Comparison of ENCODE assay signal across 18 cellular contexts in the genomic region with DNA sequence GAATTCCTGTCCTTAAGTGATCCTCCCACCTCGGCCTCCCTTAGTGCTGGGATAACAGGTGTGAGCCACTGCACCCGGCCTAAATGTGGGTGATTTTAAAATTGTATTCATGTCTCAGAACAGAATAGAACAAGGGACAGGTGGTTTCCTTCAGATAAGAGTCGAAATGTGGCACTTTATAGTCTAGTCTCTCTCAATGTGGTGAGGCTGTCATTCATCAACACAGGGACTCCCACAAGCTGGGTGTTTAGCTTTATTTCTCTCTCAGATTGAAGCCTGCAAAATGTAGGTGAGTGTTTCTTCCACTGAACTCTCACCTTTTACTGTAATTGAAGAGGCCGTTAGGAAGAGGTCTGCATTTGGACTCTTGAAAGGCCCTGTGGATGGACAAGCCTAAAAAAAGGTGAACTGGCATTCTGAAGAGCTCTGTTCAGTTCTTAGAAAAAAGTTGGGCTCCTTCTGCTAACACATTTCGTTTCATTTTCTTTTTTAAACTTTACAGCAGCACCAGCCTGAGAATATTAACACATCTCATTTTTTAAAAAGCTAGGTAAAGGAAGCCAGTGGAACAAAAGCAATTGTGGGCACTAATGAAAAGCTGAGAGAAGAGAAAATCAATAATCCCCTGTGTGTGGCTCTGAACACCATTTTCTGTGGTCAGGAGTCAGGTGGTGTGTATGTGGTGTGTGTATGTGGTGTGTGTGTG.
DNase-seq lines count a peak whose midpoint lies in the region; ATAC-seq, FAIRE-seq and TF ChIP-seq lines count a peak whose summit lies in the region.
"Had no signal": no experiment of that assay in that cellular context is flagged by ENCODE, and none has a peak within 500 bp of the region (broad histone marks: within the 10 kb centered on the region; RNA-seq: fewer than 3 reads in every experiment).

No MANE protein-coding gene starts in this region.

- POLR2A ChIA-PET in GM12878 (lab: Charles Lee), result interaction anchor here (0.6 kb wide), 1 partner anchor 390 kb away, joined by 3 read pairs; no protein-coding TSS in a partner anchor

- H3K36me3 ChIP-seq in KMS-11 (ENCODE audit: insufficient read depth) (no peaks in the 10 kb centered on the region), GM12878 (ENCODE audit: control insufficient read depth in 2 of 2, insufficient read depth in 2 of 2, low read length in 1 of 2) (no peaks in the 10 kb centered on the region), aorta (ENCODE audit: control insufficient read depth in 1 of 2, insufficient read depth in 2 of 2, low read length in 1 of 2) (no peaks in the 10 kb centered on the region), ovary (no peaks in the 10 kb centered on the region)
- H3K36me3 ChIP-seq: BE2C had no signal

- no peaks in the 10 kb centered on the region for H3K36me3 Mint-ChIP-seq in activated naive CD8-positive, alpha-beta T cell treated with anti-CD3 and anti-CD28 coated beads for 36 hours
- H3K36me3 Mint-ChIP-seq: CD4-positive, CD25-positive, alpha-beta regulatory T cell had no signal

- H3K4me3 ChIP-seq in KMS-11 (IDR thresholded peaks at IDR 0.05; ENCODE audit: insufficient read depth, low read depth, low read length) (no peak overlapping the region), GM12878 (no peak overlapping the region), aorta (ENCODE audit: low read length in 2 of 2) (no peak overlapping the region), ovary (no peak overlapping the region)

- no peaks in the 10 kb centered on the region for H3K9me3 ChIP-seq in GM12878 (replicated peaks; ENCODE audit: control insufficient read depth, insufficient read depth, low read length)
- H3K9me3 ChIP-seq in aorta (ENCODE audit: control insufficient read depth, low read length), result no peaks in the 10 kb centered on the region
- no peaks in the 10 kb centered on the region for H3K9me3 ChIP-seq in ovary
- H3K9me3 ChIP-seq: BE2C, Caco-2 had no signal

- no peak for TF ChIP-seq POLR2A in GM12878 (IDR thresholded peaks at IDR 0.05; ENCODE audit: low read depth, low read length)
- no peak for TF ChIP-seq POLR2A in ovary (IDR thresholded peaks at IDR 0.05)

- no TSS peak for BruUV-seq in GM12878 (replicated peaks; lab: Mats Ljungman, UMichigan)

- TF ChIP-seq EP300 in GM12878 (IDR thresholded peaks at IDR 0.05; ENCODE audit: borderline replicate concordance in 1 of 2, control insufficient read depth in 1 of 2, low read depth in 2 of 2, low read length in 2 of 2) (no peak), ovary (IDR thresholded peaks at IDR 0.05) (no peak)

- no peak for FAIRE-seq in GM12878 (lab: Jason Lieb, UNC)
- FAIRE-seq: D721Med, G401.6 had no signal

- H3K9me3 Mint-ChIP-seq in activated naive CD8-positive, alpha-beta T cell treated with anti-CD3 and anti-CD28 coated beads for 36 hours, result no peaks in the 10 kb centered on the region
- H3K9me3 Mint-ChIP-seq: H9 had no signal

- TF ChIP-seq CTCF in KMS-11 (conservative IDR thresholded peaks at IDR 0.05; ENCODE audit: low read depth, low read length) (no peak), GM12878 (IDR thresholded peaks at IDR 0.05 in 2 of 3, conservative IDR thresholded peaks at IDR 0.05 in 1 of 3; ENCODE audit: control insufficient read depth in 2 of 3, extremely low read depth in 1 of 3, insufficient read depth in 1 of 3, low read depth in 3 of 3, low read length in 3 of 3) (no peak), ovary (IDR thresholded peaks at IDR 0.05) (no peak)

- in situ Hi-C loops in GM12878 (cut with MboI), result loop anchor here (25.0 kb wide), 1 partner anchor 104 kb away; no protein-coding TSS in a partner anchor

- no peak overlapping the region for H3K4me3 Mint-ChIP-seq in activated naive CD8-positive, alpha-beta T cell treated with anti-CD3 and anti-CD28 coated beads for 36 hours
- H3K4me3 Mint-ChIP-seq: CD4-positive, CD25-positive, alpha-beta regulatory T cell; H9 had no signal

- no peak for TF ChIP-seq RAD21 in GM12878 (IDR thresholded peaks at IDR 0.05; ENCODE audit: insufficient read depth, low read depth, low read length)

- H3K79me2 ChIP-seq in KMS-11 (ENCODE audit: insufficient read depth, low read depth) (no peaks in the 10 kb centered on the region), GM12878 (ENCODE audit: control insufficient read depth, insufficient read depth, low read length) (no peaks in the 10 kb centered on the region)

- peak overlapping the region; percentile 1; the same call in 1 of the 2 replicates for H3K9ac ChIP-seq in KMS-11
- no peak overlapping the region for H3K9ac ChIP-seq in GM12878 (ENCODE audit: control insufficient read depth, insufficient read depth, low read length)

- H3K27me3 Mint-ChIP-seq in activated naive CD8-positive, alpha-beta T cell treated with anti-CD3 and anti-CD28 coated beads for 36 hours, result peaks cover 5% of the 10 kb centered on the region
- H3K27me3 Mint-ChIP-seq: CD4-positive, CD25-positive, alpha-beta regulatory T cell had no signal

- H3K27ac Mint-ChIP-seq in activated naive CD8-positive, alpha-beta T cell treated with anti-CD3 and anti-CD28 coated beads for 36 hours, result no peak overlapping the region
- H3K27ac Mint-ChIP-seq: CD4-positive, CD25-positive, alpha-beta regulatory T cell; H9 had no signal

- H4K20me1 ChIP-seq in KMS-11 (ENCODE audit: insufficient read depth) (no peaks in the 10 kb centered on the region), GM12878 (ENCODE audit: control insufficient read depth, insufficient read depth) (no peaks in the 10 kb centered on the region)

- peak overlapping the region; percentile 65 for H3K27ac ChIP-seq in KMS-11
- no peak overlapping the region for H3K27ac ChIP-seq in GM12878 (ENCODE audit: control insufficient read depth, insufficient read depth)
- no peak overlapping the region for H3K27ac ChIP-seq in aorta (ENCODE audit: low read depth in 1 of 2, low read length in 2 of 2)
- no peak overlapping the region for H3K27ac ChIP-seq in ovary

- peaks cover 40% of the 10 kb centered on the region for H3K4me1 ChIP-seq in KMS-11 (ENCODE audit: low read depth, poor library complexity, severe bottlenecking)
- H3K4me1 ChIP-seq in GM12878 (ENCODE audit: control insufficient read depth, insufficient read depth, low read length), result no peaks in the 10 kb centered on the region
- H3K4me1 ChIP-seq in aorta (ENCODE audit: control insufficient read depth in 1 of 2, insufficient read depth in 2 of 2, low read length in 2 of 2), result no peaks in the 10 kb centered on the region
- peaks cover 4% of the 10 kb centered on the region for H3K4me1 ChIP-seq in ovary (ENCODE audit: insufficient read depth)
- H3K4me1 ChIP-seq: BE2C, Caco-2 had no signal

- WGBS in GM12878 (ENCODE audit: insufficient coverage, insufficient replicate concordance, low lambda C conversion rate, missing lambda C conversion rate), result 0% methylated on average over 5 of the region's 5 CpGs
- 76 to 80% methylated on average over 5 of the region's 5 CpGs for WGBS in aorta, 2 donors
- WGBS in ovary, 3 donors, result 47 to 52% (median 50%) methylated on average over 5 of the region's 5 CpGs

- SMC1A ChIA-PET in GM12878 (lab: Charles Lee; ENCODE audit: uncharacterized antibody, unreplicated experiment), result interaction anchor here (0.7 to 1.0 kb wide), 2 partner anchors 12 to 478 kb away, joined by 3 read pairs; no protein-coding TSS in a partner anchor

- H3K4me2 ChIP-seq in KMS-11, result peak overlapping the region; percentile 76
- no peak overlapping the region for H3K4me2 ChIP-seq in GM12878 (ENCODE audit: control insufficient read depth, insufficient read depth)

- RAD21 ChIA-PET in GM12878 (lab: Charles Lee; ENCODE audit: unreplicated experiment), result no interaction called here

- DNase-seq in GM12878 (ENCODE audit: low read depth, low spot score) (no peak), left kidney (ENCODE audit: low read depth, low spot score) (peak; percentile 15), aorta (no peak), NCI-H774 (lab: John Stamatoyannopoulos, UW) (no peak), ovary (no peak)
- no peak for DNase-seq in activated naive CD8-positive, alpha-beta T cell treated with anti-CD3 and anti-CD28 coated beads for 36 hours
- DNase-seq: ACHN; BE2C; C1 segment of cervical spinal cord; Caco-2; CD4-positive, CD25-positive, alpha-beta regulatory T cell; GOT3; H9; KBM-7 had no signal

- H3K27me3 ChIP-seq in KMS-11 (ENCODE audit: insufficient read depth, low read depth) (no peaks in the 10 kb centered on the region), GM12878 (replicated peaks in 1 of 2; ENCODE audit: control insufficient read depth in 2 of 2, insufficient read depth in 2 of 2, low read length in 1 of 2) (no peaks in the 10 kb centered on the region), aorta (ENCODE audit: control insufficient read depth in 1 of 2, insufficient read depth in 2 of 2, low read length in 1 of 2) (peaks cover 0 to 4% of the 10 kb centered on the region in 2 donors), ovary (no peaks in the 10 kb centered on the region)
- H3K27me3 ChIP-seq: BE2C had no signal

- CTCF ChIA-PET in GM12878 (lab: Yijun Ruan, JAX), result interaction anchor here (0.7 to 1.4 kb wide), 2 partner anchors 63 to 317 kb away, joined by 3 read pairs; no protein-coding TSS in a partner anchor

- ATAC-seq in HG03432 (IDR thresholded peaks at IDR 0.05; ENCODE audit: unreplicated experiment), result peak; percentile 65
- no peak for ATAC-seq in GM12878
- no peak for ATAC-seq in aorta (ENCODE audit: low FRiP score)

- H2AFZ ChIP-seq in KMS-11 (ENCODE audit: low read depth), result peak overlapping the region; percentile 31; the same call in 1 of the 2 replicates
- no peak overlapping the region for H2AFZ ChIP-seq in GM12878 (ENCODE audit: control insufficient read depth, low read depth, low read length)

- intact Hi-C loops in GM12878 (cut with micrococcal nuclease; ENCODE audit: unreplicated experiment), result no loop called here
- intact Hi-C loops in aorta (cut with DNase I), result no loop called here
- intact Hi-C loops in ovary (cut with DNase I), result no loop called here

- no peaks in the 10 kb centered on the region for H3K4me1 Mint-ChIP-seq in activated naive CD8-positive, alpha-beta T cell treated with anti-CD3 and anti-CD28 coated beads for 36 hours
- H3K4me1 Mint-ChIP-seq: CD4-positive, CD25-positive, alpha-beta regulatory T cell; H9 had no signal

TF ChIP-seq in GM12878, 131 proteins besides CTCF, POLR2A, EP300 and RAD21:
- TF ChIP-seq, protein P1, sequence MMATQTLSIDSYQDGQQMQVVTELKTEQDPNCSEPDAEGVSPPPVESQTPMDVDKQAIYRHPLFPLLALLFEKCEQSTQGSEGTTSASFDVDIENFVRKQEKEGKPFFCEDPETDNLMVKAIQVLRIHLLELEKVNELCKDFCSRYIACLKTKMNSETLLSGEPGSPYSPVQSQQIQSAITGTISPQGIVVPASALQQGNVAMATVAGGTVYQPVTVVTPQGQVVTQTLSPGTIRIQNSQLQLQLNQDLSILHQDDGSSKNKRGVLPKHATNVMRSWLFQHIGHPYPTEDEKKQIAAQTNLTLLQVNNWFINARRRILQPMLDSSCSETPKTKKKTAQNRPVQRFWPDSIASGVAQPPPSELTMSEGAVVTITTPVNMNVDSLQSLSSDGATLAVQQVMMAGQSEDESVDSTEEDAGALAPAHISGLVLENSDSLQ (IDR thresholded peaks at IDR 0.05), result peak; percentile 61; the same call in 1 of the 2 replicates
- TF ChIP-seq ZNF622 (IDR thresholded peaks at IDR 0.05), result no peak
